Comparison of ENCODE assay signal across 1 cellular context in genomic region chr3:142941373-142942123, GRCh38.
TF ChIP-seq lines count a peak whose summit lies in the region.

No MANE protein-coding gene starts in this region.

TF ChIP-seq in HepG2, 621 proteins besides CTCF, POLR2A, EP300 and RAD21 (continued from another document):
- no peak for TF ChIP-seq ZNF407 (CRISPR knock-in tag; IDR thresholded peaks at IDR 0.05; ENCODE audit: not compliant biosample characterization)
- TF ChIP-seq MAFF (IDR thresholded peaks at IDR 0.05; ENCODE audit: low read depth, low read length): no peak
TF ChIP-seq in HepG2: peak in this region for 231.
